Comparison of ENCODE assay signal across 19 cellular contexts in the genomic region with DNA sequence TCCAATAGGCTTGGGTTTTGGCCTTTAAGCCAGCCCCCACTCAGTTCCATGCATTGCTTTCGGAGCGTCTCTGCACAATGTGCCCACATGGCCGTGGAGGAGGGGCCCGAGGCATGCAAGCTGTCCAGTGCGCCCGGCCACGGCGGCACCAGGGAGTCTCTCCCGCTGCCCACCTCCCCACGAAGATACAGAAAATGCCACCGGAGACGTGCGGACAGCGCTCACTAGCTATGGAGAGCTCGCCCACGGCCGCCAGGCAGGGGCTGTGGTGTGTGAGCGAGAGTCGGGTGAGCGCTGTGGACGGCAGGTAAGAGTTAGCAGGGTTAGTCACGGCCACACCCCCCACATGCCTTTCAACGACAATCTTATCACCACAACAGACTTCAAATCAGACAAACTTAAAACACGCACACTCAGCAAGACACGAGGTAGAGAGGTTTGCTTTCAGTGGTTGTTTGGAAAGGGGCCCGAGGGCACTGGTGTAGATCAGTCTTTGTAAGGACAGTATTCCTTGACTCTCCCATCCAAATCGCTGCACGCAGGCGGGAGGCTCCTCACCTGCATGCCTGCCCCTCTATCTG. TPM values are rescaled to one million over a fixed set of nuclear protein-coding genes. Genes with fewer than 3 reads are reported as not detected.
DNase-seq lines count a peak whose midpoint lies in the region; ATAC-seq, FAIRE-seq and TF ChIP-seq lines count a peak whose summit lies in the region.
"Had no signal": no experiment of that assay in that cellular context is flagged by ENCODE, and none has a peak within 500 bp of the region (broad histone marks: within the 10 kb centered on the region; RNA-seq: fewer than 3 reads in every experiment).

No MANE protein-coding gene starts in this region.

- H3K4me1 ChIP-seq in HepG2 (ENCODE audit: insufficient read depth, low read length) (no peaks in the 10 kb centered on the region), right lobe of liver (no peaks in the 10 kb centered on the region), trophoblast cell (ENCODE audit: control insufficient read depth in 1 of 2, insufficient read depth in 2 of 2, low read length in 2 of 2) (peaks cover 7 to 9% of the 10 kb centered on the region in 2 experiments)

- H3K27me3 ChIP-seq in HepG2 (ENCODE audit: control insufficient read depth in 1 of 2, insufficient read depth in 2 of 2, low read length in 2 of 2) (no peaks in the 10 kb centered on the region; a peak in 1 of 5 replicates), right lobe of liver (no peaks in the 10 kb centered on the region), trophoblast cell (ENCODE audit: insufficient read depth, low read length) (no peaks in the 10 kb centered on the region)

- H2BK5ac ChIP-seq in trophoblast cell (ENCODE audit: low read depth, low read length, poor library complexity) = no peak overlapping the region

- no peak for TF ChIP-seq RAD21 in HepG2 (CRISPR knock-in tag; IDR thresholded peaks at IDR 0.05)

- TF ChIP-seq CTCF in HepG2 (CRISPR knock-in tag; IDR thresholded peaks at IDR 0.05) = no peak
- no peak for TF ChIP-seq CTCF in right lobe of liver (IDR thresholded peaks at IDR 0.05)
- TF ChIP-seq CTCF in coronary artery (IDR thresholded peaks at IDR 0.05) = no peak

- H3K4me3 Mint-ChIP-seq in central memory CD8-positive, alpha-beta T cell = no peak overlapping the region
- H3K4me3 Mint-ChIP-seq: CD8-positive, alpha-beta T cell had no signal

- no peaks in the 10 kb centered on the region for H3K4me1 Mint-ChIP-seq in central memory CD8-positive, alpha-beta T cell

- H3K27ac Mint-ChIP-seq in central memory CD8-positive, alpha-beta T cell (ENCODE audit: low read depth) = peak overlapping the region; percentile 56

- H2AFZ ChIP-seq in HepG2 (ENCODE audit: low read length) = no peak overlapping the region
- no peak overlapping the region for H2AFZ ChIP-seq in trophoblast cell (ENCODE audit: insufficient read depth, low read length, poor library complexity)
- H2AFZ ChIP-seq: PC-9 had no signal

- ATAC-seq in HepG2 = no peak
- no peak for ATAC-seq in right lobe of liver
- ATAC-seq in central memory CD8-positive, alpha-beta T cell (replicated peaks; ENCODE audit: extremely low read depth, poor library complexity, severe bottlenecking) = no peak
- ATAC-seq: CD8-positive, alpha-beta T cell had no signal

- in situ Hi-C loops in HepG2 (cut with HindIII; ENCODE audit: extremely low pct_ligation_motif_present, low pct_unique_long_range_greater_than_20kb) = no loop called here

- H3K27ac ChIP-seq in HepG2 (ENCODE audit: extremely low read length, insufficient read depth, low read length) (no peak overlapping the region), right lobe of liver (no peak overlapping the region), trophoblast cell (ENCODE audit: low read depth, low read length) (no peak overlapping the region), coronary artery (no peak overlapping the region), substantia nigra (ENCODE audit: low read depth, low read length, poor library complexity, severe bottlenecking) (no peak overlapping the region)
- H3K27ac ChIP-seq: HL-60, PC-9 had no signal

- H2BK12ac ChIP-seq in trophoblast cell (ENCODE audit: low read length) = no peak overlapping the region

- H3K79me2 ChIP-seq in HepG2 (ENCODE audit: insufficient read depth, low read length) (no peaks in the 10 kb centered on the region), trophoblast cell (ENCODE audit: control insufficient read depth, insufficient read depth, low read length, poor library complexity) (no peaks in the 10 kb centered on the region)

- no peak overlapping the region for H3K18ac ChIP-seq in trophoblast cell (ENCODE audit: low read length)

- H4K20me1 ChIP-seq in HepG2 (ENCODE audit: insufficient read depth, low read length) = no peaks in the 10 kb centered on the region

- intact Hi-C loops in HepG2 (cut with micrococcal nuclease; ENCODE audit: unreplicated experiment) (no loop called here), right lobe of liver (cut with DNase I) (no loop called here)

- FAIRE-seq in HepG2 (lab: Jason Lieb, UNC) = no peak
- FAIRE-seq: A204.1 had no signal

- H3K9me3 Mint-ChIP-seq in central memory CD8-positive, alpha-beta T cell = no peaks in the 10 kb centered on the region
- H3K9me3 Mint-ChIP-seq: CD8-positive, alpha-beta T cell had no signal

- H3K14ac ChIP-seq in trophoblast cell (ENCODE audit: low read length) = no peak overlapping the region

- TF ChIP-seq POLR2A in HepG2 (IDR thresholded peaks at IDR 0.05; ENCODE audit: insufficient read depth in 1 of 2, low read depth in 2 of 2, low read length in 2 of 2) = no peak
- TF ChIP-seq POLR2A in right lobe of liver (IDR thresholded peaks at IDR 0.05) = no peak

- H3K9ac ChIP-seq in HepG2 (ENCODE audit: insufficient read depth, low read depth, low read length) = no peak overlapping the region
- H3K9ac ChIP-seq in trophoblast cell (ENCODE audit: low read length) = no peak overlapping the region

- no peaks in the 10 kb centered on the region for H3K9me3 ChIP-seq in HepG2 (ENCODE audit: low read length)
- no peaks in the 10 kb centered on the region for H3K9me3 ChIP-seq in right lobe of liver
- H3K9me3 ChIP-seq in trophoblast cell (ENCODE audit: insufficient read depth, low read depth, low read length) = no peaks in the 10 kb centered on the region

- H3K36me3 Mint-ChIP-seq in central memory CD8-positive, alpha-beta T cell (ENCODE audit: insufficient read depth) = peaks cover 12% of the 10 kb centered on the region

- H3K4ac ChIP-seq in trophoblast cell (ENCODE audit: low read depth, low read length) = no peak overlapping the region

- DNase-seq in HepG2 (ENCODE audit: low spot score) (no peak), right lobe of liver (no peak), trophoblast cell (peak; percentile 59 to 77), T-helper 1 cell (no peak), coronary artery (ENCODE audit: low spot score) (no peak), substantia nigra (lab: John Stamatoyannopoulos, UW) (no peak), hepatic stellate cell (ENCODE audit: low spot score) (no peak)
- no peak for DNase-seq in central memory CD8-positive, alpha-beta T cell (ENCODE audit: low spot score in 2 of 2)
- DNase-seq: Calu3; CD8-positive, alpha-beta T cell; EL; NCI-H1092 treated with DMSO at 0.1 percent for 48 hours; NCI-H146; NCI-H2029 treated with DMSO at 0.1 percent for 48 hours; NCI-H2171; PC-9; SIG-M5 had no signal

- H3K27me3 Mint-ChIP-seq in central memory CD8-positive, alpha-beta T cell = no peaks in the 10 kb centered on the region

- H3K36me3 ChIP-seq in HepG2 (replicated peaks in 1 of 2; ENCODE audit: control insufficient read depth in 1 of 2, insufficient read depth in 2 of 2, low read length in 2 of 2) (peaks cover 4 to 6% of the 10 kb centered on the region in 2 experiments; a peak in 2 of 5 replicates), right lobe of liver (peaks cover 0 to 15% (median 3%) of the 10 kb centered on the region in 4 donors), trophoblast cell (ENCODE audit: control insufficient read depth in 1 of 2, insufficient read depth in 2 of 2, low read length in 2 of 2) (peaks cover 13 to 17% of the 10 kb centered on the region in 2 experiments)

- H4K91ac ChIP-seq in trophoblast cell (ENCODE audit: low read depth, low read length) = no peak overlapping the region

- 97% methylated on average over 24 of the region's 29 CpGs for WGBS in HepG2 (ENCODE audit: low lambda C conversion rate)
- 74% methylated on average over 7 of the region's 29 CpGs for WGBS in right lobe of liver (ENCODE audit: insufficient coverage, low coverage, low lambda C conversion rate, missing lambda C conversion rate)
- no CpG with 5 or more reads among the region's 29 CpGs for WGBS in trophoblast cell (ENCODE audit: extremely low coverage, insufficient coverage, insufficient read length)

- TF ChIP-seq EP300 in HepG2 (IDR thresholded peaks at IDR 0.05; ENCODE audit: low read depth in 2 of 2, low read length in 2 of 2) = no peak
- no peak for TF ChIP-seq EP300 in HepG2 (CRISPR knock-in tag; IDR thresholded peaks at IDR 0.05; ENCODE audit: borderline replicate concordance)

- H3K23ac ChIP-seq in trophoblast cell (ENCODE audit: low read length) = no peak overlapping the region

- BruUV-seq in HepG2 (replicated peaks; lab: Mats Ljungman, UMichigan) = no TSS peak

- CTCF ChIA-PET in HepG2 (lab: Yijun Ruan, JAX; ENCODE audit: low intra/inter-chr PET ratio, low total read pairs) = no interaction called here

- H2BK120ac ChIP-seq in trophoblast cell (ENCODE audit: insufficient read depth, low read length, poor library complexity) = no peak overlapping the region

- POLR2A ChIA-PET in HepG2 (lab: Yijun Ruan, JAX) = no interaction called here

- no peak overlapping the region for H2AK5ac ChIP-seq in trophoblast cell (ENCODE audit: low read length)

- no peaks in the 10 kb centered on the region for H3K79me1 ChIP-seq in trophoblast cell (ENCODE audit: low read length)

- no peak overlapping the region for H4K8ac ChIP-seq in trophoblast cell (ENCODE audit: low read depth, low read length)

- H4K12ac ChIP-seq in trophoblast cell (ENCODE audit: low read depth, low read length) = no peak overlapping the region

- H3K4me3 ChIP-seq in HepG2 (replicated peaks in 1 of 3; ENCODE audit: insufficient read depth in 1 of 3, low read depth in 2 of 3, low read length in 3 of 3) (no peak overlapping the region), right lobe of liver (no peak overlapping the region), trophoblast cell (ENCODE audit: low read depth, low read length) (no peak overlapping the region), coronary artery (no peak overlapping the region)
- H3K4me3 ChIP-seq: PC-9 had no signal

- H3K4me2 ChIP-seq in HepG2 (ENCODE audit: low read depth, low read length) = no peak overlapping the region
- no peak overlapping the region for H3K4me2 ChIP-seq in trophoblast cell (ENCODE audit: low read length)
- H3K4me2 ChIP-seq: PC-9 had no signal

RNA-seq across cellular contexts. Expression of a gene that starts 18.7 kb away (rescaled TPM):
- total RNA-seq in HepG2 (2016; rRNA removed; fragmentation: Illumina TruSeq; extraction: Trizol) = 47.6 and 51.7 TPM in 2 replicates
- total RNA-seq in HepG2 (2016; cell fraction: cytosol; rRNA removed; fragmentation: Illumina TruSeq; extraction: Trizol; ENCODE audit: low read depth) = 16.5 and 25.0 TPM in 2 replicates
- 48.2 and 51.2 TPM in 2 replicates for total RNA-seq in HepG2 (2016; cell fraction: insoluble cytoplasmic fraction; rRNA removed; fragmentation: Illumina TruSeq; extraction: Trizol)
- total RNA-seq in HepG2 (2016; cell fraction: membrane; rRNA removed; fragmentation: Illumina TruSeq; extraction: Trizol) = 24.9 and 33.2 TPM in 2 replicates
- 27.0 and 29.0 TPM in 2 replicates for total RNA-seq in HepG2 (2016; cell fraction: nucleus; rRNA removed; fragmentation: Illumina TruSeq; extraction: Trizol)
- 35.3 and 44.7 TPM in 2 replicates for polyA plus RNA-seq in HepG2 (2011; rRNA removed)
- 51.3 and 78.1 TPM in 2 replicates for polyA plus RNA-seq in HepG2 (2011; cell fraction: cytosol; rRNA removed)
- 37.6 and 38.4 TPM in 2 replicates for polyA plus RNA-seq in HepG2 (2011; cell fraction: nucleus; rRNA removed)
- polyA plus RNA-seq in HepG2 (2012) = 16.2 and 31.9 TPM in 2 replicates
- polyA plus RNA-seq in HepG2 (2016; cell fraction: cytosol; fragmentation: Illumina TruSeq; extraction: Trizol; ENCODE audit: low read depth) = 22.8 and 28.7 TPM in 2 replicates
- 39.0 and 42.7 TPM in 2 replicates for polyA plus RNA-seq in HepG2 (2016; cell fraction: insoluble cytoplasmic fraction; fragmentation: Illumina TruSeq; extraction: Trizol; ENCODE audit: low read depth)
- polyA plus RNA-seq in HepG2 (2016; cell fraction: membrane; fragmentation: Illumina TruSeq; extraction: Trizol; ENCODE audit: low read depth) = 26.7 and 27.3 TPM in 2 replicates
- polyA plus RNA-seq in HepG2 (2016; cell fraction: nucleus; fragmentation: Illumina TruSeq; extraction: Trizol; ENCODE audit: insufficient read depth, low read depth) = 47.0 TPM in 2 replicates
- polyA minus RNA-seq in HepG2 (2011; rRNA and poly(A)+ RNA removed; ENCODE audit: low replicate concordance) = 35.1 and 45.0 TPM in 2 replicates
- polyA minus RNA-seq in HepG2 (2011; cell fraction: cytosol; rRNA and poly(A)+ RNA removed) = 15.2 and 16.8 TPM in 2 replicates
- polyA minus RNA-seq in HepG2 (2011; cell fraction: nucleus; rRNA and poly(A)+ RNA removed) = 4.4 and 8.2 TPM in 2 replicates
- total RNA-seq in right lobe of liver = 10 to 100 TPM; 30.5 to 57.3 (median 36.2) TPM
- 11.2 and 12.5 TPM in 2 replicates for polyA plus RNA-seq in trophoblast cell (2013)

Comparison
In these comparisons a context has a peak if more than half of its experiments do, and no peak if none do; other contexts are left out.
1. DNase-seq: peak in trophoblast cell (2 of 2); none in HepG2 (single experiment), right lobe of liver (0 of 3), central memory CD8-positive, alpha-beta T cell (0 of 2), T-helper 1 cell (0 of 5), coronary artery (single experiment), substantia nigra (0 of 49) and hepatic stellate cell (single experiment).